ENCODE assay signal across 9 cellular contexts in genomic region chr10:95758351-95759025, GRCh38. TPM values are rescaled to one million over a fixed set of nuclear protein-coding genes. Genes with fewer than 3 reads are reported as not detected.
DNase-seq lines count a peak whose midpoint lies in the region; ATAC-seq and TF ChIP-seq lines count a peak whose summit lies in the region.
"Had no signal": no experiment of that assay in that cellular context is flagged by ENCODE, and none has a peak within 500 bp of the region (broad histone marks: within the 10 kb centered on the region; RNA-seq: fewer than 3 reads in every experiment).

No MANE protein-coding gene starts in this region.

- POLR2A ChIA-PET in CD4-positive, alpha-beta T cell (lab: Charles Lee), result no interaction called here

- H3K27me3 ChIP-seq in CD4-positive, alpha-beta T cell (ENCODE audit: control insufficient read depth, insufficient read depth, low read length), result no peaks in the 10 kb centered on the region

- no peaks in the 10 kb centered on the region for H3K36me3 Mint-ChIP-seq in immature natural killer cell
- H3K36me3 Mint-ChIP-seq in CD4-positive, alpha-beta T cell (ENCODE audit: low read depth), result no peaks in the 10 kb centered on the region

- peak; percentile 54 for TF ChIP-seq POLR2A in GM15510 (IDR thresholded peaks at IDR 0.05; ENCODE audit: borderline replicate concordance, extremely low read depth, insufficient read length)

- peaks cover 15 to 44% of the 10 kb centered on the region in 2 donors for H3K4me1 Mint-ChIP-seq in immature natural killer cell
- peaks cover 12% of the 10 kb centered on the region for H3K4me1 Mint-ChIP-seq in CD4-positive, alpha-beta T cell (ENCODE audit: low read depth)

- CTCF ChIA-PET in CD4-positive, alpha-beta T cell (lab: Charles Lee), result no interaction called here

- no peak for TF ChIP-seq CTCF in CD4-positive, alpha-beta T cell (IDR thresholded peaks at IDR 0.05)

- peak overlapping the region in 5 of 6 donors; percentile 17 to 80 (median 51) for H3K27ac Mint-ChIP-seq in immature natural killer cell
- H3K27ac Mint-ChIP-seq in CD4-positive, alpha-beta T cell, result no peak overlapping the region

- intact Hi-C loops in CD4-positive, alpha-beta T cell (cut with DNase I, micrococcal nuclease), result no loop called here

- H3K27me3 Mint-ChIP-seq in immature natural killer cell (ENCODE audit: low read depth in 3 of 3), result peaks cover 0 to 11% (median 6%) of the 10 kb centered on the region in 3 donors
- peaks cover 26% of the 10 kb centered on the region for H3K27me3 Mint-ChIP-seq in CD4-positive, alpha-beta T cell

- DNase-seq in Kasumi-1 (lab: John Stamatoyannopoulos, UW), result peak; percentile 43 to 53
- peak; percentile 31 to 46 (median 45) for DNase-seq in immature natural killer cell
- DNase-seq in KG1 (lab: John Stamatoyannopoulos, UW), result no peak
- no peak for DNase-seq in NCI-H2196 treated with DMSO at 0.1 percent for 48 hours (lab: John Stamatoyannopoulos, UW; ENCODE audit: unreplicated experiment)
- no peak for DNase-seq in CD4-positive, alpha-beta T cell
- DNase-seq in SW 1271 (lab: John Stamatoyannopoulos, UW), result no peak

- no peak overlapping the region for H3K4me3 Mint-ChIP-seq in immature natural killer cell
- no peak overlapping the region for H3K4me3 Mint-ChIP-seq in CD4-positive, alpha-beta T cell

- H3K9me3 ChIP-seq in CD4-positive, alpha-beta T cell (ENCODE audit: control insufficient read depth, low read length), result no peaks in the 10 kb centered on the region

- no peak overlapping the region for H3K27ac ChIP-seq in CD4-positive, alpha-beta T cell (ENCODE audit: low read depth, low read length)

- H3K9me3 Mint-ChIP-seq in immature natural killer cell, result no peaks in the 10 kb centered on the region
- no peaks in the 10 kb centered on the region for H3K9me3 Mint-ChIP-seq in CD4-positive, alpha-beta T cell

- ATAC-seq in GM21526 (IDR thresholded peaks at IDR 0.05; ENCODE audit: low FRiP score, unreplicated experiment), result peak; percentile 44
- no peak for ATAC-seq in CD4-positive, alpha-beta T cell (ENCODE audit: poor library complexity)

RNA-seq across cellular contexts. Expression of gene ENTPD1, which starts 2.5 kb away (rescaled TPM):
- 1 to 10 TPM; 1.8 to 4.3 (median 1.8) TPM for polyA plus RNA-seq in immature natural killer cell
- under 1 TPM; 0.64 to 0.82 TPM for total RNA-seq in CD4-positive, alpha-beta T cell
- total RNA-seq: epithelial cell of proximal tubule had no signal

Comparison
In these comparisons a context has a peak if more than half of its experiments do, and no peak if none do; other contexts are left out.
1. DNase-seq: peak in Kasumi-1 (2 of 2) and immature natural killer cell (3 of 3); none in KG1 (single experiment), NCI-H2196 treated with DMSO at 0.1 percent for 48 hours (single experiment), CD4-positive, alpha-beta T cell (0 of 10) and SW 1271 (0 of 2).